In genomic region chr2:44954902-44955592, GRCh38 we compare ENCODE assay signal across 9 cellular contexts. TPM values are rescaled to one million over a fixed set of nuclear protein-coding genes. Genes with fewer than 3 reads are reported as not detected.
DNase-seq lines count a peak whose midpoint lies in the region; TF ChIP-seq lines count a peak whose summit lies in the region.
"Had no signal": no experiment of that assay in that cellular context is flagged by ENCODE, and none has a peak within 500 bp of the region (broad histone marks: within the 10 kb centered on the region; RNA-seq: fewer than 3 reads in every experiment).

No MANE protein-coding gene starts in this region.

- no peak for TF ChIP-seq EP300 in tibial nerve (IDR thresholded peaks at IDR 0.05)

- no peak for TF ChIP-seq POLR2A in Peyer's patch (IDR thresholded peaks at IDR 0.05)
- no peak for TF ChIP-seq POLR2A in spleen (IDR thresholded peaks at IDR 0.05)
- no peak for TF ChIP-seq POLR2A in tibial nerve (IDR thresholded peaks at IDR 0.05)

- TF ChIP-seq CTCF in Peyer's patch (IDR thresholded peaks at IDR 0.05) (no peak), fibroblast of mammary gland (conservative IDR thresholded peaks at IDR 0.05; ENCODE audit: control insufficient read depth, insufficient read depth, low read depth, low read length) (no peak), spleen (IDR thresholded peaks at IDR 0.05 in 8 of 11, conservative IDR thresholded peaks at IDR 0.05 in 3 of 11) (no peak), tibial nerve (IDR thresholded peaks at IDR 0.05) (no peak)

- WGBS in spleen, 5 donors, result 5 to 7% (median 7%) methylated on average over 19 to 43 of the region's 43 CpGs
- 1 to 5% methylated on average over 36 to 43 of the region's 43 CpGs for WGBS in tibial nerve, 2 donors

- DNase-seq in NCI-H748 (lab: John Stamatoyannopoulos, UW; ENCODE audit: unreplicated experiment), result peak; percentile 39
- DNase-seq in NCI-H748 treated with DMSO at 0.1 percent for 48 hours (lab: John Stamatoyannopoulos, UW), result no peak
- DNase-seq in Peyer's patch, result no peak
- DNase-seq in fibroblast of mammary gland (ENCODE audit: low read depth), result no peak
- no peak for DNase-seq in spleen
- no peak for DNase-seq in Ammon's horn (ENCODE audit: low spot score)
- DNase-seq in tibial nerve (ENCODE audit: low spot score in 2 of 2), result no peak
- DNase-seq in DMS 273 (lab: John Stamatoyannopoulos, UW; ENCODE audit: unreplicated experiment), result no peak

- no peaks in the 10 kb centered on the region for H3K9me3 ChIP-seq in Peyer's patch
- H3K9me3 ChIP-seq in spleen, result no peaks in the 10 kb centered on the region
- no peaks in the 10 kb centered on the region for H3K9me3 ChIP-seq in tibial nerve

- H3K27me3 ChIP-seq in Peyer's patch (peaks cover 0 to 44% of the 10 kb centered on the region in 2 donors), spleen (replicated peaks in 1 of 7) (peaks cover 11 to 98% (median 59%) of the 10 kb centered on the region in 7 donors), tibial nerve (peaks cover 3 to 72% of the 10 kb centered on the region in 2 donors)

- H3K4me1 ChIP-seq in Peyer's patch (peaks cover 0 to 36% (median 15%) of the 10 kb centered on the region in 4 donors), spleen (peaks cover 12 to 46% (median 36%) of the 10 kb centered on the region in 6 donors), tibial nerve (peaks cover 0 to 42% (median 22%) of the 10 kb centered on the region in 4 donors)

- H3K27ac ChIP-seq in Peyer's patch (no peak overlapping the region), spleen (no peak overlapping the region), tibial nerve (no peak overlapping the region)

- H3K4me3 ChIP-seq in Peyer's patch (peak overlapping the region in 3 of 4 donors; percentile 6 to 26 (median 22)), fibroblast of mammary gland (ENCODE audit: control insufficient read depth, low read depth, low read length) (peak overlapping the region; percentile 28), spleen (peak overlapping the region in 7 of 8 donors; percentile 4 to 62 (median 17)), tibial nerve (peak overlapping the region in 2 of 4 donors; percentile 20)

- H3K36me3 ChIP-seq in Peyer's patch (no peaks in the 10 kb centered on the region), spleen (no peaks in the 10 kb centered on the region), tibial nerve (no peaks in the 10 kb centered on the region)

- intact Hi-C loops in spleen (cut with DNase I; ENCODE audit: low total_unique reads), result loop anchor here (5.0 to 10.0 kb wide), 3 partner anchors 478 to 910 kb away; no protein-coding TSS in a partner anchor

RNA-seq across cellular contexts. Expression of gene SIX3, which starts 13.5 kb away (rescaled TPM):
- total RNA-seq in Peyer's patch (not detected), spleen (not detected), tibial nerve (under 1 TPM in 1 of 4 donors, not detected in 3; 0.90 TPM)
- polyA plus RNA-seq in spleen, result under 1 TPM in 1 of 3 donors, not detected in 2; 0.03 TPM
- total RNA-seq: mucosa of gallbladder had no signal

RNA-seq across cellular contexts. Expression of gene SIX2, which starts 54.2 kb away (rescaled TPM):
- total RNA-seq in Peyer's patch (not detected), spleen (under 1 TPM in 1 of 7 donors, not detected in 6; 0.20 TPM), tibial nerve (1 to 10 TPM in 3 of 4 donors, under 1 TPM in 1; 0.87 to 4.9 (median 2.5) TPM)
- under 1 TPM in 2 of 3 donors, not detected in 1; 0.03 TPM for polyA plus RNA-seq in spleen
- total RNA-seq: mucosa of gallbladder had no signal
